8 cellular contexts compared by ENCODE assay signal in the genomic region with DNA sequence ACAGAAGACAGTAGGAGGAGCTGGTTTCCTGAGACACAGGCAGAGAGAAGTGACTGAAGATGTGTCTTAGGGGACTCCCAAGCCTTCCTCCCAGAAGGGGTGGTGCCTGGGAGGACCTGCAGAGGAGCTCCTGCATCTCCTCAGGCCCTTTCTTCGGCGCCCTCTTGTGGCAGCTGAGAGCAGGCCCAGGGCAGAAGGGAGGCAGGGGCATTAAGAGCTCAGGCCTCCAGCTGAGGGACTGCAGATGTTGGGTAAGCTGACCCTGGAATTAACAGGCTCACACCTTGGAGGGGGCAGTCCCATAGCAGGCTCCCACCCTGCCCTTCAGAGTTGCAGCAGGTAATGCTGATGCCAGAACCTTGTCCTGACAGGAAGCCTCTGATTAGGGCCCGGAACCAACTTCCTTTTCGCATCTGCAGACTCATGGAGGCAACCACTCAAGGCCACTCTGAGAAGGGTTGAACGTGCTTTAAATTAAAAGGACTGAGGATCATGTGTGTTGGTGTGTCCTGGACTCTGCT.
DNase-seq lines count a peak whose midpoint lies in the region; ATAC-seq and TF ChIP-seq lines count a peak whose summit lies in the region.
"Not testable (repeated sequence)": the region's sequence is repeated elsewhere in the genome, so short reads cannot be mapped to it uniquely, and the experiment has no call there.

No MANE protein-coding gene starts in this region.

- H3K27ac ChIP-seq in parathyroid adenoma, testis: not testable (repeated sequence)

- not testable (repeated sequence) for H3K4me2 ChIP-seq in parathyroid adenoma (ENCODE audit: low read length)

- H3K4me1 ChIP-seq in parathyroid adenoma, testis: not testable (repeated sequence)

- not testable (repeated sequence) for H3K27me3 ChIP-seq in parathyroid adenoma (ENCODE audit: control insufficient read depth, insufficient read depth, low read length); testis

- H3K4me3 ChIP-seq in GM12865 (ENCODE audit: low read depth, low read length), result peak overlapping the region; percentile 58
- not testable (repeated sequence) for H3K4me3 ChIP-seq in fibroblast of pulmonary artery (replicated peaks; ENCODE audit: low read depth, low read length); parathyroid adenoma (ENCODE audit: low read depth, low read length); testis

- H3K36me3 ChIP-seq in parathyroid adenoma (ENCODE audit: control insufficient read depth, insufficient read depth, low read length); testis (ENCODE audit: low read depth, missing control alignments): not testable (repeated sequence)

- TF ChIP-seq POLR2A in testis (IDR thresholded peaks at IDR 0.05), result not testable (repeated sequence)

- not testable (repeated sequence) for H2AFZ ChIP-seq in parathyroid adenoma

- H3K9ac ChIP-seq in parathyroid adenoma, result not testable (repeated sequence)

- intact Hi-C loops in testis (cut with DNase I; ENCODE audit: low total_unique reads), result not testable (repeated sequence)

- ATAC-seq in GM21619 (IDR thresholded peaks at IDR 0.05; ENCODE audit: unreplicated experiment) (peak; percentile 74), HG03520 (IDR thresholded peaks at IDR 0.05; ENCODE audit: unreplicated experiment) (peak; percentile 83), SK-N-SH treated with all-trans-retinoic acid at 6 μM for 48 hours (peak; percentile 97)

- H3K79me2 ChIP-seq in parathyroid adenoma, result not testable (repeated sequence)

- not testable (repeated sequence) for H3K9me3 ChIP-seq in parathyroid adenoma (ENCODE audit: control insufficient read depth, low read length); testis

- DNase-seq in GM12865 (ENCODE audit: low read depth), result peak; percentile 78
- DNase-seq in activated T-helper 1 cell treated with Interleukin-2 at 50 U/mL for 16 hours (ENCODE audit: low read depth), result peak; percentile 50
- not testable (repeated sequence) for DNase-seq in fibroblast of pulmonary artery (ENCODE audit: low read depth)
- peak; percentile 80 for DNase-seq in testis

- TF ChIP-seq CTCF in GM12865 (IDR thresholded peaks at IDR 0.05; ENCODE audit: insufficient read depth, low read depth, low read length, missing control alignments), result peak; percentile 12
- TF ChIP-seq CTCF in fibroblast of pulmonary artery (IDR thresholded peaks at IDR 0.05; ENCODE audit: low read length, missing control alignments), result peak; percentile 23
- peak; percentile 41 for TF ChIP-seq CTCF in parathyroid adenoma (IDR thresholded peaks at IDR 0.05)
- TF ChIP-seq CTCF in testis (IDR thresholded peaks at IDR 0.05), result peak in 2 of 3 experiments; percentile 31 to 45

- 53 to 65% methylated on average over 3 to 5 of the region's 5 CpGs for WGBS in testis, 2 donors
